Comparison of ENCODE assay signal across 30 cellular contexts in genomic region chr7:151413241-151413640, GRCh38. TPM values are rescaled to one million over a fixed set of nuclear protein-coding genes. Genes with fewer than 3 reads are reported as not detected.
DNase-seq lines count a peak whose midpoint lies in the region; ATAC-seq and FAIRE-seq lines count a peak whose summit lies in the region.
"Had no signal": no experiment of that assay in that cellular context is flagged by ENCODE, and none has a peak within 500 bp of the region (broad histone marks: within the 10 kb centered on the region; RNA-seq: fewer than 3 reads in every experiment).

No MANE protein-coding gene starts in this region.

- no peak for FAIRE-seq in frontal cortex (lab: Jason Lieb, UNC)
- FAIRE-seq: A204.1, GM12878, GM12892, GM18507 had no signal

- peaks cover 6% of the 10 kb centered on the region for H3K9me3 ChIP-seq in T-helper 17 cell (ENCODE audit: control insufficient read depth, low read length, poor library complexity, severe bottlenecking)
- H3K9me3 ChIP-seq: BE2C, BLaER1 had no signal

- no peak for ATAC-seq in T-helper 17 cell
- no peak for ATAC-seq in central memory CD8-positive, alpha-beta T cell (replicated peaks; ENCODE audit: extremely low read depth, poor library complexity, severe bottlenecking)
- no peak for ATAC-seq in T-cell (replicated peaks in 1 of 4)
- no peak for ATAC-seq in HG03442 (IDR thresholded peaks at IDR 0.05; ENCODE audit: unreplicated experiment)
- ATAC-seq: GM12878 had no signal

- peaks cover 47% of the 10 kb centered on the region for H3K4me1 Mint-ChIP-seq in activated naive CD4-positive, alpha-beta T cell treated with anti-CD3 and anti-CD28 coated beads, Interleukin-2, amount 50 U/mL, for 24 hours
- H3K4me1 Mint-ChIP-seq in T-helper 17 cell (peaks cover 26% of the 10 kb centered on the region), T-cell (peaks cover 28 to 39% (median 37%) of the 10 kb centered on the region in 3 donors)
- H3K4me1 Mint-ChIP-seq in central memory CD8-positive, alpha-beta T cell: peaks cover 43% of the 10 kb centered on the region

- peak overlapping the region; percentile 9 for H3K27ac Mint-ChIP-seq in activated naive CD4-positive, alpha-beta T cell treated with anti-CD3 and anti-CD28 coated beads, Interleukin-2, amount 50 U/mL, for 24 hours
- peak overlapping the region; percentile 1 for H3K27ac Mint-ChIP-seq in T-helper 17 cell
- no peak overlapping the region for H3K27ac Mint-ChIP-seq in central memory CD8-positive, alpha-beta T cell (ENCODE audit: low read depth)
- peak overlapping the region in 1 of 2 donors; percentile 38 for H3K27ac Mint-ChIP-seq in T-cell
- H3K27ac Mint-ChIP-seq: CD14-positive monocyte; CD4-positive, CD25-positive, alpha-beta regulatory T cell had no signal

- peaks cover 19% of the 10 kb centered on the region for H3K27me3 Mint-ChIP-seq in activated naive CD4-positive, alpha-beta T cell treated with anti-CD3 and anti-CD28 coated beads, Interleukin-2, amount 50 U/mL, for 24 hours
- H3K27me3 Mint-ChIP-seq in T-helper 17 cell (peaks cover 6% of the 10 kb centered on the region), T-cell (peaks cover 8 to 35% of the 10 kb centered on the region in 2 donors)
- H3K27me3 Mint-ChIP-seq in central memory CD8-positive, alpha-beta T cell: peaks cover 39% of the 10 kb centered on the region

- no peak overlapping the region for H3K4me3 Mint-ChIP-seq in activated naive CD4-positive, alpha-beta T cell treated with anti-CD3 and anti-CD28 coated beads, Interleukin-2, amount 50 U/mL, for 24 hours
- H3K4me3 Mint-ChIP-seq in T-helper 17 cell (no peak overlapping the region), T-cell (no peak overlapping the region)
- H3K4me3 Mint-ChIP-seq in central memory CD8-positive, alpha-beta T cell: peak overlapping the region; percentile 2

- POLR2A ChIA-PET in T-cell (lab: Charles Lee): no interaction called here

- peaks cover 4% of the 10 kb centered on the region for H3K9me3 Mint-ChIP-seq in activated naive CD4-positive, alpha-beta T cell treated with anti-CD3 and anti-CD28 coated beads, Interleukin-2, amount 50 U/mL, for 24 hours
- H3K9me3 Mint-ChIP-seq in central memory CD8-positive, alpha-beta T cell: no peaks in the 10 kb centered on the region
- peaks cover 0 to 3% (median 0%) of the 10 kb centered on the region in 3 donors for H3K9me3 Mint-ChIP-seq in T-cell

- CTCF ChIA-PET in T-cell (lab: Charles Lee): no interaction called here

- no peak for DNase-seq in activated naive CD4-positive, alpha-beta T cell (lab: John Stamatoyannopoulos, UW)
- DNase-seq in T-helper 17 cell: no peak
- no peak for DNase-seq in central memory CD8-positive, alpha-beta T cell (ENCODE audit: low spot score in 2 of 2)
- DNase-seq in putamen (ENCODE audit: low spot score): peak; percentile 30
- DNase-seq in frontal cortex (ENCODE audit: low spot score in 2 of 2): no peak
- no peak for DNase-seq in T-cell
- DNase-seq: 8988T; ACHN; BE2C; C1 segment of cervical spinal cord; CD4-positive, alpha-beta memory T cell; CD4-positive, CD25-positive, alpha-beta regulatory T cell; COR-L47; DMS 273 treated with DMSO at 0.1 percent for 48 hours; DMS153; DMS53; DMS79; DND-41; EL; GDM1 had no signal

- H3K36me3 Mint-ChIP-seq in activated naive CD4-positive, alpha-beta T cell treated with anti-CD3 and anti-CD28 coated beads, Interleukin-2, amount 50 U/mL, for 24 hours: peaks cover 5% of the 10 kb centered on the region
- peaks cover 5% of the 10 kb centered on the region for H3K36me3 Mint-ChIP-seq in T-helper 17 cell (ENCODE audit: low read depth)
- H3K36me3 Mint-ChIP-seq in central memory CD8-positive, alpha-beta T cell (ENCODE audit: insufficient read depth): peaks cover 35% of the 10 kb centered on the region
- H3K36me3 Mint-ChIP-seq in T-cell: peaks cover 4% of the 10 kb centered on the region
- H3K36me3 Mint-ChIP-seq: CD4-positive, CD25-positive, alpha-beta regulatory T cell had no signal

RNA-seq across cellular contexts. Expression of gene WDR86, which starts 3.4 kb away (rescaled TPM):
- total RNA-seq in T-helper 17 cell (10 to 100 TPM in 1 of 2 donors, 1 to 10 TPM in 1; 9.7 to 24.4 TPM), frontal cortex (49.7 TPM), T-cell (10 to 100 TPM in 3 of 5 donors, 1 to 10 TPM in 2; 3.1 to 26.0 (median 10.1) TPM)
- total RNA-seq: GM12878 had no signal

RNA-seq across cellular contexts. Expression of gene CRYGN, which starts 26.7 kb away (rescaled TPM):
- under 1 TPM in 1 of 2 donors, not detected in 1; 0.99 TPM for total RNA-seq in T-helper 17 cell
- under 0.01 TPM for total RNA-seq in frontal cortex
- total RNA-seq in T-cell: 1 to 10 TPM in 2 of 5 donors, under 1 TPM in 1, not detected in 2; 0.98 to 1.8 (median 1.0) TPM
- total RNA-seq: CD4-positive, alpha-beta memory T cell; CD8-positive, alpha-beta memory T cell; G401; GM12878 had no signal
